In the genomic region with DNA sequence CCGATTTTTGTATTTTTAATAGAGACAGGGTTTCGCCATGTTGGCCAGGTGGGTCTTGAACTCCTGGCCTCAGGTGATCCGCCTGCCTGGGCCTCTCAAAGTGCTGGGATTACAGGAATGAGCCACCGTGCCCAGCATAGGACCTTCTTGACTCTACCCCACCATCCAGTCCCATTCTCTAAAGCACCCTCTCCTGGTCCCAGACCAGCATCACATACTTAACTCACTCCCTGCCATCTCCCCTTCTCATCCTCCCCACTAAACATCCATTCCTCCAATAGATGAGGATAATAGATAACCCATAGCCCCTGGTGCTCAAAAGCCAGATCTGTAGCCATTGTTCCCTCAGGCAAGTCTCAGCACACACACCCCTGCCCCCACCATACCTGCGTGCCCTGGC, we compare ENCODE assay signal across 1 cellular context.
TF ChIP-seq lines count a peak whose summit lies in the region.

No MANE protein-coding gene starts in this region.

TF ChIP-seq in SK-N-SH, 30 proteins besides CTCF, POLR2A, EP300 and RAD21 (continued from another document):
- TF ChIP-seq, protein P1, sequence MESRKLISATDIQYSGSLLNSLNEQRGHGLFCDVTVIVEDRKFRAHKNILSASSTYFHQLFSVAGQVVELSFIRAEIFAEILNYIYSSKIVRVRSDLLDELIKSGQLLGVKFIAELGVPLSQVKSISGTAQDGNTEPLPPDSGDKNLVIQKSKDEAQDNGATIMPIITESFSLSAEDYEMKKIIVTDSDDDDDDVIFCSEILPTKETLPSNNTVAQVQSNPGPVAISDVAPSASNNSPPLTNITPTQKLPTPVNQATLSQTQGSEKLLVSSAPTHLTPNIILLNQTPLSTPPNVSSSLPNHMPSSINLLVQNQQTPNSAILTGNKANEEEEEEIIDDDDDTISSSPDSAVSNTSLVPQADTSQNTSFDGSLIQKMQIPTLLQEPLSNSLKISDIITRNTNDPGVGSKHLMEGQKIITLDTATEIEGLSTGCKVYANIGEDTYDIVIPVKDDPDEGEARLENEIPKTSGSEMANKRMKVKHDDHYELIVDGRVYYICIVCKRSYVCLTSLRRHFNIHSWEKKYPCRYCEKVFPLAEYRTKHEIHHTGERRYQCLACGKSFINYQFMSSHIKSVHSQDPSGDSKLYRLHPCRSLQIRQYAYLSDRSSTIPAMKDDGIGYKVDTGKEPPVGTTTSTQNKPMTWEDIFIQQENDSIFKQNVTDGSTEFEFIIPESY (IDR thresholded peaks at IDR 0.05; ENCODE audit: borderline replicate concordance, low read depth): no peak
- TF ChIP-seq RFX5 (IDR thresholded peaks at IDR 0.05; ENCODE audit: low read length): no peak
